ENCODE assay signal across 11 cellular contexts in the genomic region with DNA sequence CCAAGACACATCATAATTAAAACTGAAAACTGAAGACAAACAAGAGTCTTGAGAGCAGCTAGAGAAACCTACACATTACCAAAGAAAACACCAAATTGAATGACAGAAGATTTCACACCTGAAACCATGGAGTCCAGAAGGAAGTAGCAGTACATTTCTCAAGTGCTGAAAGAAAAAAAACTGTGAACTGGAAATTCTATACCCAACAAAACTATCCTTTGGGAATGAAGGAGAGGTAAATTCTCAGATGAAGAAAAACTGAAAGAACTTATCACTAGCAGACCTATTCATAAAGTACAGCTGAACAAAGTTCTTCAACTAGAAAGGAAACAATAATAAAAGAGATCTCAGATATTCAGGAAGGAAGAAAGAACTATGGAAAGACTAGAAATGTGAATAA.
"Had no signal": no experiment of that assay in that cellular context is flagged by ENCODE, and none has a peak within 500 bp of the region (broad histone marks: within the 10 kb centered on the region; RNA-seq: fewer than 3 reads in every experiment).

No MANE protein-coding gene starts in this region.

- H3K4me1 ChIP-seq: HAP-1 had no signal

- H3K4me2 ChIP-seq: GM23338 had no signal

- H3K36me3 ChIP-seq: HAP-1 had no signal

- H2AFZ ChIP-seq: GM23248, GM23338 had no signal

- H3K27ac ChIP-seq: GM23248 had no signal

- H3K9ac ChIP-seq: GM23248 had no signal

- DNase-seq: GM23248, GOT3, H7, H9, HCEC 1CT, HFFc6 had no signal

- FAIRE-seq: H1, H54 had no signal

- H3K4me3 ChIP-seq: GM23248, GM23338, HAP-1 had no signal

- ATAC-seq: GM23338, HCT116 had no signal
